8 cellular contexts compared by ENCODE assay signal in the genomic region with DNA sequence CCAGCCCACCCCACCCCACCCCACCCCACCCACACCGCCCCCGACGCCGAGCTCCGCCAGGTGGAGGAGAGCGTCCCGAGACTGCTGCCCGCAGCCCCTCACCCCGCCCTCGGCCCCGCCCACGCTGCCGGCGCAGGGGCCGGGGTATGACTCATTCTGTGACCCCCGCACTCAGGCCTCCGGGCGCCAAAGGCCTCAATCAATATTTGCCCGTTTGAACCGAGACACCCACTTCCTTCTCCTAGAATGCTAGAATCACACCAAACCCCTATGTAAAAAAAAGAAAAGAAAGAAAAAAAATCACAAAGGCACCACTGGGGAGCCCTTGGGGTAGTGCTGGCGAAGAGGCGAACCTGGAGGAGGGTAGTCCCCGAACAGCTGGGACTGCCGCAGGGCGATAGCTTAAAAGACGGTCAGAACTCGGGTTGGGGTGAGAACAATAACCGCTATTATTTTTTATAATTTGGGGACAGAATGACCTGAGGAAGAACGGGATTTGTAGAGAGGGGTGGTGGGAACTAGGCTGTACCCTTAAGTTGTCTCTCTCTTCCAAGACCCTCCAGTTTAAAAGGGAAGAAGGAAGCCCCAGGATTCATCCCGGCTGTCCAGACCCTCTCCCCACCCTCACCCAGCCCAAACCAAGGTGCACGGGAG. TPM values are rescaled to one million over a fixed set of nuclear protein-coding genes. Genes with fewer than 3 reads are reported as not detected.
DNase-seq lines count a peak whose midpoint lies in the region; ATAC-seq, FAIRE-seq and TF ChIP-seq lines count a peak whose summit lies in the region.

No MANE protein-coding gene starts in this region.

- peak overlapping the region; percentile 30 for H2AK5ac ChIP-seq in mesenchymal stem cell (ENCODE audit: low read length, severe bottlenecking)

- H3K27me3 ChIP-seq in mesenchymal stem cell (ENCODE audit: control insufficient read depth in 1 of 2, insufficient read depth in 1 of 2, low read length in 2 of 2) (no peaks in the 10 kb centered on the region), thyroid gland (no peaks in the 10 kb centered on the region)

- peak overlapping the region; percentile 98 for H2BK15ac ChIP-seq in mesenchymal stem cell (ENCODE audit: low read depth, poor library complexity, severe bottlenecking)

- ATAC-seq in HG03571 (IDR thresholded peaks at IDR 0.05; ENCODE audit: unreplicated experiment) = peak; percentile 55

- TF ChIP-seq CTCF in coronary artery (IDR thresholded peaks at IDR 0.05) = no peak
- peak in 1 of 6 experiments; percentile 12 for TF ChIP-seq CTCF in thyroid gland (IDR thresholded peaks at IDR 0.05)

- H2AFZ ChIP-seq in mesenchymal stem cell (ENCODE audit: low read depth, low read length) = no peak overlapping the region

- H3K9me3 ChIP-seq in mesenchymal stem cell (ENCODE audit: control insufficient read depth, low read length) = no peaks in the 10 kb centered on the region
- H3K9me3 ChIP-seq in thyroid gland = no peaks in the 10 kb centered on the region

- peak overlapping the region; percentile 97 to 99 for H3K4ac ChIP-seq in mesenchymal stem cell (ENCODE audit: low read depth in 1 of 2, low read length in 2 of 2)

- H2BK12ac ChIP-seq in mesenchymal stem cell (ENCODE audit: low read length in 2 of 2) = peak overlapping the region; percentile 90 to 99

- under 1% methylated on average over 15 of the region's 31 CpGs for WGBS in mesenchymal stem cell
- 12 to 18% methylated on average over 22 to 23 of the region's 31 CpGs for WGBS in thyroid gland, 2 donors

- H3K4me1 Mint-ChIP-seq in T-helper 1 cell treated with Interleukin-12 subunit alpha and Interleukin-12 subunit beta and Interleukin-4 antibody, amounts not matched to agents 30 μg/mL and 1 μg/mL, for 36 hours (ENCODE audit: low read depth) = peaks cover 3% of the 10 kb centered on the region

- H3K27ac Mint-ChIP-seq in T-helper 1 cell treated with Interleukin-12 subunit alpha and Interleukin-12 subunit beta and Interleukin-4 antibody, amounts not matched to agents 30 μg/mL and 1 μg/mL, for 36 hours = no peak overlapping the region

- no peaks in the 10 kb centered on the region for H3K9me3 Mint-ChIP-seq in T-helper 1 cell treated with Interleukin-12 subunit alpha and Interleukin-12 subunit beta and Interleukin-4 antibody, amounts not matched to agents 30 μg/mL and 1 μg/mL, for 36 hours

- FAIRE-seq in GM18507 (lab: Jason Lieb, UNC) = no peak

- H3K18ac ChIP-seq in mesenchymal stem cell (ENCODE audit: low read depth in 1 of 2, low read length in 2 of 2) = peak overlapping the region; percentile 98 to 99

- peak overlapping the region; percentile 100 for H4K91ac ChIP-seq in mesenchymal stem cell (ENCODE audit: low read length)

- DNase-seq in GM18507 (ENCODE audit: extremely low spot score, insufficient read length, low read depth) = peak; percentile 64
- no peak for DNase-seq in coronary artery (ENCODE audit: low spot score)
- peak; percentile 75 for DNase-seq in mesenchymal stem cell
- DNase-seq in thyroid gland = peak; percentile 78 to 80
- DNase-seq in pons (ENCODE audit: low spot score) = no peak
- no peak for DNase-seq in GDM1 (lab: John Stamatoyannopoulos, UW)

- H3K14ac ChIP-seq in mesenchymal stem cell (ENCODE audit: low read length in 2 of 2) = peak overlapping the region; percentile 76 to 99

- peak overlapping the region; percentile 49 for H3K9ac ChIP-seq in mesenchymal stem cell (ENCODE audit: low read length)

- peak overlapping the region; percentile 43 to 82 for H3K27ac ChIP-seq in coronary artery
- H3K27ac ChIP-seq in mesenchymal stem cell (ENCODE audit: low read length, poor library complexity, severe bottlenecking) = peak overlapping the region; percentile 88
- H3K27ac ChIP-seq in thyroid gland = peak overlapping the region; percentile 90 to 97 (median 94)

- peak in 1 of 2 donors; percentile 60 for TF ChIP-seq POLR2A in thyroid gland (IDR thresholded peaks at IDR 0.05)

- H3K4me3 Mint-ChIP-seq in T-helper 1 cell treated with Interleukin-12 subunit alpha and Interleukin-12 subunit beta and Interleukin-4 antibody, amounts not matched to agents 30 μg/mL and 1 μg/mL, for 36 hours = peak overlapping the region; percentile 4

- H2BK5ac ChIP-seq in mesenchymal stem cell (ENCODE audit: low read depth, low read length, poor library complexity, severe bottlenecking) = peak overlapping the region; percentile 76

- H3K4me3 ChIP-seq in coronary artery (peak overlapping the region; percentile 69), mesenchymal stem cell (ENCODE audit: insufficient read depth in 1 of 2, low read depth in 1 of 2, low read length in 2 of 2) (peak overlapping the region in 1 of 2 experiments; percentile 89), thyroid gland (replicated peaks in 1 of 3) (peak overlapping the region; percentile 49 to 68 (median 54))

- peak overlapping the region in 1 of 2 experiments; percentile 76 for H3K23ac ChIP-seq in mesenchymal stem cell (ENCODE audit: low read length in 2 of 2)

- H3K4me1 ChIP-seq in mesenchymal stem cell (ENCODE audit: control insufficient read depth, insufficient read depth, low read depth, low read length) (peaks cover 17% of the 10 kb centered on the region), thyroid gland (peaks cover 47 to 51% of the 10 kb centered on the region in 2 donors)

- H3K79me1 ChIP-seq in mesenchymal stem cell (replicated peaks; ENCODE audit: low read length, poor library complexity, severe bottlenecking) = peaks cover 31% of the 10 kb centered on the region

- peak overlapping the region; percentile 99 for H4K8ac ChIP-seq in mesenchymal stem cell (ENCODE audit: low read length)

- peaks cover 0 to 34% of the 10 kb centered on the region in 2 experiments for H3K36me3 ChIP-seq in mesenchymal stem cell (ENCODE audit: control insufficient read depth in 1 of 2, insufficient read depth in 2 of 2, low read depth in 1 of 2, low read length in 2 of 2)
- H3K36me3 ChIP-seq in thyroid gland = peaks cover 18 to 23% of the 10 kb centered on the region in 2 donors

- intact Hi-C loops in thyroid gland (cut with DNase I) = no loop called here

- H2BK120ac ChIP-seq in mesenchymal stem cell (ENCODE audit: low read depth, low read length) = peak overlapping the region; percentile 91

- H3K27me3 Mint-ChIP-seq in T-helper 1 cell treated with Interleukin-12 subunit alpha and Interleukin-12 subunit beta and Interleukin-4 antibody, amounts not matched to agents 30 μg/mL and 1 μg/mL, for 36 hours (ENCODE audit: low read depth) = peaks cover 5% of the 10 kb centered on the region

- H3K36me3 Mint-ChIP-seq in T-helper 1 cell treated with Interleukin-12 subunit alpha and Interleukin-12 subunit beta and Interleukin-4 antibody, amounts not matched to agents 30 μg/mL and 1 μg/mL, for 36 hours (ENCODE audit: low read depth) = no peaks in the 10 kb centered on the region

- H3K4me2 ChIP-seq in mesenchymal stem cell (ENCODE audit: low read length, poor library complexity, severe bottlenecking) = peak overlapping the region; percentile 90

RNA-seq across cellular contexts. Expression of a gene that starts 0.9 kb away (rescaled TPM):
- 1,135 TPM for polyA plus RNA-seq in mesenchymal stem cell (2013, experiment 1 of 2)
- polyA plus RNA-seq in mesenchymal stem cell (2013, experiment 2 of 2) = 1,108 TPM
- total RNA-seq in thyroid gland = 1,000 to 10,000 TPM in 1 of 4 donors, 100 to 1,000 TPM in 3; 364 to 1,037 (median 698) TPM

RNA-seq across cellular contexts. Expression of a gene that starts 44.9 kb away (rescaled TPM):
- polyA plus RNA-seq in mesenchymal stem cell (2013, experiment 1 of 2) = 831 TPM
- 807 TPM for polyA plus RNA-seq in mesenchymal stem cell (2013, experiment 2 of 2)
- 100 to 1,000 TPM; 389 to 648 (median 540) TPM for total RNA-seq in thyroid gland

RNA-seq across cellular contexts. Expression of a gene that starts 55.2 kb away (rescaled TPM):
- not detected for polyA plus RNA-seq in mesenchymal stem cell (2013, experiment 1 of 2)
- polyA plus RNA-seq in mesenchymal stem cell (2013, experiment 2 of 2) = not detected
- under 1 TPM in 1 of 4 donors, not detected in 3; 0.40 TPM for total RNA-seq in thyroid gland

Comparison
In these comparisons a context has a peak if more than half of its experiments do, and no peak if none do; other contexts are left out.
1. DNase-seq: peak in GM18507 (single experiment), mesenchymal stem cell (single experiment) and thyroid gland (2 of 2); none in coronary artery (single experiment), pons (single experiment) and GDM1 (single experiment).
2. Peak in every context shown above with its lines, with median percentiles within 50 percentile points of each other: H3K27ac ChIP-seq.